In genomic region chr4:143183513-143184216, GRCh38 we compare ENCODE assay signal across 8 cellular contexts. TPM values are rescaled to one million over a fixed set of nuclear protein-coding genes. Genes with fewer than 3 reads are reported as not detected.
DNase-seq lines count a peak whose midpoint lies in the region; ATAC-seq, FAIRE-seq and TF ChIP-seq lines count a peak whose summit lies in the region.

No MANE protein-coding gene starts in this region.

- intact Hi-C loops in pancreas (cut with DNase I) = no loop called here

- peak overlapping the region; percentile 74 to 96 (median 90) for H3K27ac ChIP-seq in pancreas

- TF ChIP-seq CTCF in GM12865 (IDR thresholded peaks at IDR 0.05; ENCODE audit: insufficient read depth, low read depth, low read length, missing control alignments) (no peak), pancreas (IDR thresholded peaks at IDR 0.05) (no peak)

- no peak for ATAC-seq in pancreas

- H3K9me3 ChIP-seq in endocrine pancreas (ENCODE audit: control insufficient read depth, low read length) (no peaks in the 10 kb centered on the region), pancreas (no peaks in the 10 kb centered on the region)

- peak overlapping the region; percentile 87 for H3K4me3 ChIP-seq in GM12865 (ENCODE audit: low read depth, low read length)
- peak overlapping the region; percentile 99 for H3K4me3 ChIP-seq in endocrine pancreas (ENCODE audit: control insufficient read depth, insufficient read depth, low read length)
- H3K4me3 ChIP-seq in pancreas = peak overlapping the region; percentile 83 to 92 (median 84)

- FAIRE-seq in pancreas (lab: Jason Lieb, UNC) = no peak

- peak overlapping the region; percentile 96 for H3K9ac ChIP-seq in endocrine pancreas (ENCODE audit: control insufficient read depth, insufficient read depth, low read length)

- DNase-seq in GM12865 (ENCODE audit: low read depth) (no peak), OCI-M1 (lab: John Stamatoyannopoulos, UW) (peak; percentile 74), pancreas (no peak), SW 1271 (lab: John Stamatoyannopoulos, UW) (no peak), NCI-H226 (no peak), glomerular visceral epithelial cell (ENCODE audit: extremely low spot score) (no peak), germinal center (ENCODE audit: low spot score) (no peak)

- no peaks in the 10 kb centered on the region for H3K27me3 ChIP-seq in endocrine pancreas (ENCODE audit: control insufficient read depth, insufficient read depth, low read length)
- no peaks in the 10 kb centered on the region for H3K27me3 ChIP-seq in pancreas

- WGBS in pancreas, 2 donors = 6 to 11% methylated on average over 9 of the region's 9 CpGs

- peaks cover 22% of the 10 kb centered on the region for H3K4me1 ChIP-seq in endocrine pancreas (ENCODE audit: control insufficient read depth, insufficient read depth, low read length)
- peaks cover 17 to 22% (median 20%) of the 10 kb centered on the region in 3 donors for H3K4me1 ChIP-seq in pancreas

- H3K36me3 ChIP-seq in endocrine pancreas (ENCODE audit: control insufficient read depth, insufficient read depth, low read length) (no peaks in the 10 kb centered on the region), pancreas (no peaks in the 10 kb centered on the region)

RNA-seq across cellular contexts. Expression of gene USP38, which starts 1.1 kb away (rescaled TPM):
- 10 to 100 TPM in 2 of 6 donors, 1 to 10 TPM in 4; 6.3 to 13.6 (median 8.8) TPM for total RNA-seq in pancreas
- 1 to 10 TPM; 2.4 to 4.8 TPM for polyA plus RNA-seq in pancreas
